Comparison of ENCODE assay signal across 8 cellular contexts in the genomic region with DNA sequence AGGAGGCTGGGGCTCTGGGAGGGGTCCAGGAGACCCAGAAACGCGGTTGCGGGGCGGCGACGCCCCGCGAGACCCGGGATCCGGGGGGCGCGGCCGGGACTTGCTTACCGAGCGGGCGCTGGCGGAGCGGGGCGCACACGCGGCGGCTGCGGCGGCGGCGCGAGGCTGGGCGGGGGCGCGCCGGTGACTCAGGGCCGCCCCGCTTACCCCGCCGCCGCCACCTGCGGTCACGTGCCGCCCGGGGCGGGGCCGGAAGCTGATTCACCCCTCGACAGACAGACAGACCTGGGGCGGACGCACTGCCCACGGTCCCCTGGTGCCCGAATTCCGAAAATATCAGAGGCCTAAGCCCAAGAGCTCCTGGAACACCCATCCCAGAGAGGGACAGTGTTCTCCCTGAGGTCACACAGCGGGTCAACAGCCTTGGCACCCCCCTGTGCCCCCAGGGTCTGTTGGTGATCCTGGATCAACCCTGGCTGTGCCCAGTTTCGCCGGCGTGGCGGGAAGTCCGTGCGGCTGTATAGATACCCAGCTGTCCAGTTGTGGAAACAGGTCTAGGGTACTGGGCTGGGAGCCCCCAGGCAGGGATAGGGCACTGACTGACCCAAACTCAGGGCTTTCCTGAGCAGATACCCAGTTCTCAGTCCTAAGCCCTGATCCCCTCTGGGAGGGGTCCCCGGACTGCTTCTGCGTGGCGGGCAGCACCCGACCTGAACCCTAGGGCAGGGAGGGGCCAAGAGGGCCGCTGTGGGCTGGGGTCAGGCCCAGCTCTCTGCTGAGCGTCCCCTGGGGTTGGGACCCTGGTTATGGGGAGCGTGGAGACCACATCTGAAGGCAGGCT. TPM values are rescaled to one million over a fixed set of nuclear protein-coding genes. Genes with fewer than 3 reads are reported as not detected.
DNase-seq lines count a peak whose midpoint lies in the region; ATAC-seq and TF ChIP-seq lines count a peak whose summit lies in the region.

A gene with protein sequence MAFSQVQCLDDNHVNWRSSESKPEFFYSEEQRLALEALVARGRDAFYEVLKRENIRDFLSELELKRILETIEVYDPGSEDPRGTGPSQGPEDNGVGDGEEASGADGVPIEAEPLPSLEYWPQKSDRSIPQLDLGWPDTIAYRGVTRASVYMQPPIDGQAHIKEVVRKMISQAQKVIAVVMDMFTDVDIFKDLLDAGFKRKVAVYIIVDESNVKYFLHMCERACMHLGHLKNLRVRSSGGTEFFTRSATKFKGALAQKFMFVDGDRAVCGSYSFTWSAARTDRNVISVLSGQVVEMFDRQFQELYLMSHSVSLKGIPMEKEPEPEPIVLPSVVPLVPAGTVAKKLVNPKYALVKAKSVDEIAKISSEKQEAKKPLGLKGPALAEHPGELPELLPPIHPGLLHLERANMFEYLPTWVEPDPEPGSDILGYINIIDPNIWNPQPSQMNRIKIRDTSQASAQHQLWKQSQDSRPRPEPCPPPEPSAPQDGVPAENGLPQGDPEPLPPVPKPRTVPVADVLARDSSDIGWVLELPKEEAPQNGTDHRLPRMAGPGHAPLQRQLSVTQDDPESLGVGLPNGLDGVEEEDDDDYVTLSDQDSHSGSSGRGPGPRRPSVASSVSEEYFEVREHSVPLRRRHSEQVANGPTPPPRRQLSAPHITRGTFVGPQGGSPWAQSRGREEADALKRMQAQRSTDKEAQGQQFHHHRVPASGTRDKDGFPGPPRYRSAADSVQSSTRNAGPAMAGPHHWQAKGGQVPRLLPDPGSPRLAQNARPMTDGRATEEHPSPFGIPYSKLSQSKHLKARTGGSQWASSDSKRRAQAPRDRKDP (minus strand): TSS at position 164 of the 841 bp plus-strand sequence. CDS start 723 bp downstream, outside the sequence.

- peaks cover 20% of the 10 kb centered on the region for H3K36me3 Mint-ChIP-seq in activated CD4-positive, alpha-beta T cell treated with anti-CD3 and anti-CD28 coated beads for 36 hours (ENCODE audit: low read depth)

- H3K4me1 Mint-ChIP-seq in activated CD4-positive, alpha-beta T cell treated with anti-CD3 and anti-CD28 coated beads for 36 hours: peaks cover 26% of the 10 kb centered on the region

- peak within 1 kb of the TSS; percentile 89 for H3K27ac Mint-ChIP-seq in activated CD4-positive, alpha-beta T cell treated with anti-CD3 and anti-CD28 coated beads for 36 hours

- CTCF ChIA-PET in activated CD4-positive, alpha-beta T cell treated with anti-CD3 and anti-CD28 coated beads for 36 hours (lab: Charles Lee): interaction anchor here (1.1 to 1.3 kb wide), 3 partner anchors 20 to 379 kb away, joined by 3 to 6 read pairs (median 3); no protein-coding TSS in a partner anchor

- DNase-seq in GM04504 (ENCODE audit: low read depth) (peak; percentile 43), H7 (peak; percentile 96), NAMALWA (ENCODE audit: low spot score) (peak; percentile 61), coronary artery (ENCODE audit: low spot score) (peak; percentile 82), lower leg skin (ENCODE audit: low spot score in 2 of 2) (peak; percentile 68 to 95), C1 segment of cervical spinal cord (lab: John Stamatoyannopoulos, UW) (no peak)
- DNase-seq in activated CD4-positive, alpha-beta T cell treated with anti-CD3 and anti-CD28 coated beads for 36 hours: peak; percentile 94
- DNase-seq in stimulated activated CD8-positive, alpha-beta memory T cell treated with anti-CD3 and anti-CD28 coated beads, Interleukin-12 subunit alpha, Interleukin-12 subunit beta, amount 100 ng/mL, for 24 hours (ENCODE audit: extremely low read depth): peak; percentile 75

- TF ChIP-seq POLR2A in lower leg skin (IDR thresholded peaks at IDR 0.05): no peak

- TF ChIP-seq CTCF in coronary artery (IDR thresholded peaks at IDR 0.05) (no peak), lower leg skin (IDR thresholded peaks at IDR 0.05) (no peak)

- H3K36me3 ChIP-seq in H7 (replicated peaks; ENCODE audit: control insufficient read depth, insufficient read depth, low read length): peaks cover 15% of the 10 kb centered on the region

- POLR2A ChIA-PET in activated CD4-positive, alpha-beta T cell treated with anti-CD3 and anti-CD28 coated beads for 36 hours (lab: Charles Lee): no interaction called here

- ATAC-seq in activated CD4-positive, alpha-beta T cell treated with anti-CD3 and anti-CD28 coated beads for 36 hours: peak; percentile 87

- WGBS in lower leg skin, 2 donors: 10 to 43% methylated on average over 16 to 34 of the region's 62 CpGs

- peak within 1 kb of the TSS; percentile 88 for H3K4me3 Mint-ChIP-seq in activated CD4-positive, alpha-beta T cell treated with anti-CD3 and anti-CD28 coated beads for 36 hours

- H3K27me3 Mint-ChIP-seq in activated CD4-positive, alpha-beta T cell treated with anti-CD3 and anti-CD28 coated beads for 36 hours: no peaks in the 10 kb centered on the region

- peak within 1 kb of the TSS; percentile 69 to 78 for H3K27ac ChIP-seq in coronary artery

- no peaks in the 10 kb centered on the region for H3K27me3 ChIP-seq in H7 (ENCODE audit: control insufficient read depth, insufficient read depth, low read length)

- H3K9me3 Mint-ChIP-seq in activated CD4-positive, alpha-beta T cell treated with anti-CD3 and anti-CD28 coated beads for 36 hours (ENCODE audit: low read depth): peaks cover 2% of the 10 kb centered on the region

- intact Hi-C loops in activated CD4-positive, alpha-beta T cell treated with anti-CD3 and anti-CD28 coated beads for 36 hours (cut with DNase I, micrococcal nuclease): loop anchor here (1.0 to 5.0 kb wide), 9 partner anchors 13 to 822 kb away; a partner anchor contains a TSS
- intact Hi-C loops in lower leg skin (cut with DNase I; ENCODE audit: low total_unique reads): no loop called here

- peak within 1 kb of the TSS; percentile 66 for H3K4me3 ChIP-seq in H7 (ENCODE audit: insufficient read depth, low read depth, low read length)
- H3K4me3 ChIP-seq in coronary artery: peak within 1 kb of the TSS; percentile 74
- H3K4me3 ChIP-seq in lower leg skin (ENCODE audit: low read depth, poor library complexity, severe bottlenecking): peak within 1 kb of the TSS; percentile 42

RNA-seq across cellular contexts. Expression of the gene that starts here (rescaled TPM):
- 40.6 and 44.8 TPM in 2 replicates for total RNA-seq in H7 (2014; rRNA removed; shearing (Covaris generic))
- 10 to 100 TPM; 11.1 to 14.3 TPM for total RNA-seq in activated CD4-positive, alpha-beta T cell treated with anti-CD3 and anti-CD28 coated beads for 36 hours
- total RNA-seq in lower leg skin: 100 to 1,000 TPM; 131 to 298 (median 190) TPM

Comparison
In these comparisons a context has a peak if more than half of its experiments do, and no peak if none do; other contexts are left out.
1. DNase-seq: peak in GM04504 (single experiment), H7 (single experiment), NAMALWA (single experiment), activated CD4-positive, alpha-beta T cell treated with anti-CD3 and anti-CD28 coated beads for 36 hours (single experiment), coronary artery (single experiment), lower leg skin (2 of 2) and stimulated activated CD8-positive, alpha-beta memory T cell treated with anti-CD3 and anti-CD28 coated beads, Interleukin-12 subunit alpha, Interleukin-12 subunit beta, amount 100 ng/mL, for 24 hours (single experiment); none in C1 segment of cervical spinal cord (0 of 14).
2. Peak in every context shown above with its lines, with median percentiles within 50 percentile points of each other: H3K4me3 ChIP-seq.